Comparison of ENCODE assay signal across 25 cellular contexts in the genomic region with DNA sequence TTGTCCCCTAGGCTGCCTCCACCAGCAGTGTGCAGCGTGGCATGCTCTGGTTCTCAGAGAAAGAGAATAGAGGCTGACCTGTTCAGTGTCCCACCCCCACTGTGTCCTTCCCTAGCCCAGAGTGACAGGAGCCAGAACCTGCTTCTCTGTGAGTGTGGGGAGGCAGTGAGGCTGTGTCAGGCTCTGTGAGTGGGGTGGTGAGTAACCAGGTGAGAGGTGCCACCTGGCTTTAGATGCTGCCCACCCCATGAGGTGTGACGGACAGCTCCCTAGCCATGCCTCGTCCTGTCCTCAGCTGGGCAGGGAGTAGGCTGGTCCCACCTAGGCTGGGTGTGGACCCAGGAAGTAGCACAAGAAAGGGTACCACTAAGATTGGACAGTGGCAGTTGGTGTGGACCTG. TPM values are rescaled to one million over a fixed set of nuclear protein-coding genes. Genes with fewer than 3 reads are reported as not detected.
A peak's percentile ranks its signal among the peaks of the same experiment; 100 is the strongest.
DNase-seq lines count a peak whose midpoint lies in the region; ATAC-seq and TF ChIP-seq lines count a peak whose summit lies in the region.
"Had no signal": no experiment of that assay in that cellular context is flagged by ENCODE, and none has a peak within 500 bp of the region (broad histone marks: within the 10 kb centered on the region; RNA-seq: fewer than 3 reads in every experiment).

No MANE protein-coding gene starts in this region.

- H3K27me3 ChIP-seq in BE2C, result no peaks in the 10 kb centered on the region
- H3K27me3 ChIP-seq: ascending aorta, uterus had no signal

- POLR2A ChIA-PET in activated CD4-positive, alpha-beta memory T cell treated with anti-CD3 and anti-CD28 coated beads, Interleukin-2, amount 10 ng/mL, durations not matched to agents 7 days and 5 days (lab: Charles Lee), result interaction anchor here (1.4 kb wide), 1 partner anchor 10 kb away, joined by 4 read pairs; no protein-coding TSS in a partner anchor

- no peaks in the 10 kb centered on the region for H3K36me3 ChIP-seq in BE2C
- H3K36me3 ChIP-seq: uterus had no signal

- H3K4me3 ChIP-seq in BE2C (ENCODE audit: low read depth, low read length), result no peak overlapping the region
- H3K4me3 ChIP-seq: ascending aorta, GM23338, lung, mucosa of descending colon, SK-N-MC, thoracic aorta, uterus had no signal

- CTCF ChIA-PET in activated CD4-positive, alpha-beta memory T cell treated with anti-CD3 and anti-CD28 coated beads, Interleukin-2, amount 10 ng/mL, durations not matched to agents 7 days and 5 days (lab: Charles Lee), result no interaction called here

- peak overlapping the region; percentile 56 to 89 for H3K27ac Mint-ChIP-seq in natural killer cell treated with Interleukin-12 subunit alpha and Interleukin-12 subunit beta and Interleukin-15 and Interleukin-18, amount 100 ng/mL, for 72 hours
- H3K27ac Mint-ChIP-seq in natural killer cell (peak overlapping the region in 1 of 2 donors; percentile 81), immature natural killer cell (peak overlapping the region; percentile 36 to 78 (median 59))
- peak overlapping the region; percentile 72 for H3K27ac Mint-ChIP-seq in activated CD4-positive, alpha-beta memory T cell treated with anti-CD3 and anti-CD28 coated beads, Interleukin-2, amount 10 ng/mL, durations not matched to agents 7 days and 5 days
- H3K27ac Mint-ChIP-seq: GM23338, HFFc6, progenitor cell of endocrine pancreas had no signal

- no peak for ATAC-seq in natural killer cell treated with Interleukin-12 subunit alpha and Interleukin-12 subunit beta and Interleukin-15 and Interleukin-18, amount 100 ng/mL, for 72 hours
- no peak for ATAC-seq in natural killer cell
- no peak for ATAC-seq in HG03521 (IDR thresholded peaks at IDR 0.05; ENCODE audit: unreplicated experiment)
- ATAC-seq: GM23338, mucosa of descending colon, sciatic nerve had no signal

- H3K27me3 Mint-ChIP-seq in natural killer cell treated with Interleukin-12 subunit alpha and Interleukin-12 subunit beta and Interleukin-15 and Interleukin-18, amount 100 ng/mL, for 72 hours, result no peaks in the 10 kb centered on the region
- no peaks in the 10 kb centered on the region for H3K27me3 Mint-ChIP-seq in natural killer cell (ENCODE audit: low read depth in 2 of 2)
- H3K27me3 Mint-ChIP-seq in activated CD4-positive, alpha-beta memory T cell treated with anti-CD3 and anti-CD28 coated beads, Interleukin-2, amount 10 ng/mL, durations not matched to agents 7 days and 5 days, result no peaks in the 10 kb centered on the region
- H3K27me3 Mint-ChIP-seq in immature natural killer cell (ENCODE audit: low read depth in 3 of 3), result peaks cover 0 to 3% (median 0%) of the 10 kb centered on the region in 3 donors
- H3K27me3 Mint-ChIP-seq: progenitor cell of endocrine pancreas had no signal

- no peaks in the 10 kb centered on the region for H3K9me3 ChIP-seq in BE2C
- H3K9me3 ChIP-seq: ascending aorta, mucosa of descending colon, thoracic aorta, uterus had no signal

- no peak overlapping the region for H3K4me3 Mint-ChIP-seq in natural killer cell treated with Interleukin-12 subunit alpha and Interleukin-12 subunit beta and Interleukin-15 and Interleukin-18, amount 100 ng/mL, for 72 hours
- H3K4me3 Mint-ChIP-seq in natural killer cell (no peak overlapping the region), immature natural killer cell (no peak overlapping the region)
- no peak overlapping the region for H3K4me3 Mint-ChIP-seq in activated CD4-positive, alpha-beta memory T cell treated with anti-CD3 and anti-CD28 coated beads, Interleukin-2, amount 10 ng/mL, durations not matched to agents 7 days and 5 days
- H3K4me3 Mint-ChIP-seq: CD14-positive monocyte, GM23338, HFFc6 had no signal

- H3K4me1 Mint-ChIP-seq in natural killer cell treated with Interleukin-12 subunit alpha and Interleukin-12 subunit beta and Interleukin-15 and Interleukin-18, amount 100 ng/mL, for 72 hours (ENCODE audit: low read depth in 2 of 2), result peaks cover 68 to 70% of the 10 kb centered on the region in 2 donors
- H3K4me1 Mint-ChIP-seq in natural killer cell (peaks cover 70 to 86% of the 10 kb centered on the region in 2 donors), immature natural killer cell (peaks cover 85 to 93% of the 10 kb centered on the region in 2 donors)
- H3K4me1 Mint-ChIP-seq in activated CD4-positive, alpha-beta memory T cell treated with anti-CD3 and anti-CD28 coated beads, Interleukin-2, amount 10 ng/mL, durations not matched to agents 7 days and 5 days, result peaks cover 98% of the 10 kb centered on the region

- no peaks in the 10 kb centered on the region for H3K4me1 ChIP-seq in BE2C

- TF ChIP-seq CTCF in natural killer cell (IDR thresholded peaks at IDR 0.05) (no peak), BE2C (IDR thresholded peaks at IDR 0.05; ENCODE audit: low read depth, low read length) (no peak)

- H3K36me3 Mint-ChIP-seq in natural killer cell treated with Interleukin-12 subunit alpha and Interleukin-12 subunit beta and Interleukin-15 and Interleukin-18, amount 100 ng/mL, for 72 hours, result peaks cover 5% of the 10 kb centered on the region
- peaks cover 7% of the 10 kb centered on the region for H3K36me3 Mint-ChIP-seq in natural killer cell
- peaks cover 62% of the 10 kb centered on the region for H3K36me3 Mint-ChIP-seq in activated CD4-positive, alpha-beta memory T cell treated with anti-CD3 and anti-CD28 coated beads, Interleukin-2, amount 10 ng/mL, durations not matched to agents 7 days and 5 days (ENCODE audit: low read depth)
- peaks cover 4 to 17% (median 4%) of the 10 kb centered on the region in 3 donors for H3K36me3 Mint-ChIP-seq in immature natural killer cell

- H3K9me3 Mint-ChIP-seq in natural killer cell treated with Interleukin-12 subunit alpha and Interleukin-12 subunit beta and Interleukin-15 and Interleukin-18, amount 100 ng/mL, for 72 hours, result no peaks in the 10 kb centered on the region
- H3K9me3 Mint-ChIP-seq in natural killer cell (no peaks in the 10 kb centered on the region), immature natural killer cell (peaks cover 0 to 3% (median 0%) of the 10 kb centered on the region in 6 donors)
- no peaks in the 10 kb centered on the region for H3K9me3 Mint-ChIP-seq in activated CD4-positive, alpha-beta memory T cell treated with anti-CD3 and anti-CD28 coated beads, Interleukin-2, amount 10 ng/mL, durations not matched to agents 7 days and 5 days
- H3K9me3 Mint-ChIP-seq: CD14-positive monocyte; GM23338; HFFc6; T-helper 1 cell treated with Interleukin-12 subunit alpha and Interleukin-12 subunit beta and Interleukin-4 antibody, amounts not matched to agents 30 μg/mL and 1 μg/mL, for 36 hours had no signal

- intact Hi-C loops in natural killer cell (cut with micrococcal nuclease), result no loop called here

- DNase-seq in natural killer cell treated with Interleukin-12 subunit alpha and Interleukin-12 subunit beta and Interleukin-15 and Interleukin-18, amount 100 ng/mL, for 72 hours (ENCODE audit: low spot score), result no peak
- DNase-seq in natural killer cell (no peak), immature natural killer cell (no peak), BE2C (no peak)
- DNase-seq in activated CD4-positive, alpha-beta memory T cell treated with anti-CD3 and anti-CD28 coated beads, Interleukin-2, amount 10 ng/mL, durations not matched to agents 7 days and 5 days, result no peak
- DNase-seq in effector CD8-positive, alpha-beta T cell (lab: John Stamatoyannopoulos, UW), result no peak
- DNase-seq: dermis blood vessel endothelial cell; HFFc6; Kasumi-1; mucosa of descending colon; NCI-H1694; NCI-H510A; stimulated activated CD4-positive, alpha-beta T cell treated with anti-CD3 and anti-CD28 coated beads, Interleukin-4, amount 100 ng/mL, for 4 hours; stimulated activated naive CD4-positive, alpha-beta T cell treated with Interleukin-2 at 50 U/mL for 16 hours; uterus had no signal

RNA-seq across cellular contexts. Expression of a gene that starts 6.3 kb away (rescaled TPM):
- 10 to 100 TPM; 27.0 to 31.9 TPM for total RNA-seq in natural killer cell treated with Interleukin-12 subunit alpha and Interleukin-12 subunit beta and Interleukin-15 and Interleukin-18, amount 100 ng/mL, for 72 hours
- total RNA-seq in natural killer cell, result 10 to 100 TPM; 41.1 to 46.8 (median 45.4) TPM
- total RNA-seq in activated CD4-positive, alpha-beta memory T cell treated with anti-CD3 and anti-CD28 coated beads, Interleukin-2, amount 10 ng/mL, durations not matched to agents 7 days and 5 days, result 100 to 1,000 TPM; 103 to 108 TPM
- polyA plus RNA-seq in immature natural killer cell, result 100 to 1,000 TPM; 101 to 155 (median 131) TPM
- 51.9 TPM for polyA plus RNA-seq in BE2C (2012; ENCODE audit: insufficient read depth, insufficient read length, low read depth)

RNA-seq across cellular contexts. Expression of a gene that starts 29.5 kb away (rescaled TPM):
- 1 to 10 TPM in 1 of 2 donors, under 1 TPM in 1; 0.90 to 1.0 TPM for total RNA-seq in natural killer cell treated with Interleukin-12 subunit alpha and Interleukin-12 subunit beta and Interleukin-15 and Interleukin-18, amount 100 ng/mL, for 72 hours
- total RNA-seq in natural killer cell, result 1 to 10 TPM; 5.6 to 8.0 (median 7.4) TPM
- 1 to 10 TPM; 1.7 to 2.4 TPM for total RNA-seq in activated CD4-positive, alpha-beta memory T cell treated with anti-CD3 and anti-CD28 coated beads, Interleukin-2, amount 10 ng/mL, durations not matched to agents 7 days and 5 days
- not detected for polyA plus RNA-seq in immature natural killer cell
- polyA plus RNA-seq in BE2C (2012; ENCODE audit: insufficient read depth, insufficient read length, low read depth), result 1.3 TPM
- total RNA-seq: ascending aorta had no signal
- polyA plus RNA-seq: CD14-positive monocyte had no signal
